Comparison of ENCODE assay signal across 1 cellular context in the genomic region with DNA sequence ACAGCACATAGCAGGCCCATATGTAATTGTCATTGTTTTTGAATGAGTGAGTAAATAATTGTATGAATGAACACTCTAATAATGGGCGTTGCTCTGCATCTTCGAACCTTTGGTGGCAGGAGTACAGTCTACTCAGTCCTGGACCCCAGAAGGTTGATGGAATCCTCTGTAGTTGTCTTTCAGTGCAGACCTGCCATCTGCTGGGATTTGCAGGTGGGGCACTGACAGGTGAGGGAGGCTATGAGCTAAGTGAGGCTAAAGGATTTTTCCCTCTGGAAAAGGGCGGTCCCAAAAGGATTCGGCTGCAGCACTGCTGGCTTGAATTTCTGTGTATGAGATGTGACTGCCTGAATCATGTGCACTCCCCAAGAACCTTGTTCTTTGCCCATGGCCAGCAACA.
TF ChIP-seq lines count a peak whose summit lies in the region.

No MANE protein-coding gene starts in this region.

TF ChIP-seq in HCT116, 20 proteins besides CTCF, POLR2A, EP300 and RAD21 (continued from another document):
- TF ChIP-seq, protein P1, sequence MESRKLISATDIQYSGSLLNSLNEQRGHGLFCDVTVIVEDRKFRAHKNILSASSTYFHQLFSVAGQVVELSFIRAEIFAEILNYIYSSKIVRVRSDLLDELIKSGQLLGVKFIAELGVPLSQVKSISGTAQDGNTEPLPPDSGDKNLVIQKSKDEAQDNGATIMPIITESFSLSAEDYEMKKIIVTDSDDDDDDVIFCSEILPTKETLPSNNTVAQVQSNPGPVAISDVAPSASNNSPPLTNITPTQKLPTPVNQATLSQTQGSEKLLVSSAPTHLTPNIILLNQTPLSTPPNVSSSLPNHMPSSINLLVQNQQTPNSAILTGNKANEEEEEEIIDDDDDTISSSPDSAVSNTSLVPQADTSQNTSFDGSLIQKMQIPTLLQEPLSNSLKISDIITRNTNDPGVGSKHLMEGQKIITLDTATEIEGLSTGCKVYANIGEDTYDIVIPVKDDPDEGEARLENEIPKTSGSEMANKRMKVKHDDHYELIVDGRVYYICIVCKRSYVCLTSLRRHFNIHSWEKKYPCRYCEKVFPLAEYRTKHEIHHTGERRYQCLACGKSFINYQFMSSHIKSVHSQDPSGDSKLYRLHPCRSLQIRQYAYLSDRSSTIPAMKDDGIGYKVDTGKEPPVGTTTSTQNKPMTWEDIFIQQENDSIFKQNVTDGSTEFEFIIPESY (IDR thresholded peaks at IDR 0.05; ENCODE audit: extremely low read depth, insufficient replicate concordance, low read length), result no peak
- TF ChIP-seq, protein P2, sequence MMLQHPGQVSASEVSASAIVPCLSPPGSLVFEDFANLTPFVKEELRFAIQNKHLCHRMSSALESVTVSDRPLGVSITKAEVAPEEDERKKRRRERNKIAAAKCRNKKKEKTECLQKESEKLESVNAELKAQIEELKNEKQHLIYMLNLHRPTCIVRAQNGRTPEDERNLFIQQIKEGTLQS (IDR thresholded peaks at IDR 0.05), result no peak
- TF ChIP-seq SRF (IDR thresholded peaks at IDR 0.05; ENCODE audit: low read depth) (no peak), TCF7L2 (IDR thresholded peaks at IDR 0.05; ENCODE audit: borderline replicate concordance, extremely low read depth, insufficient read depth, insufficient read length) (no peak)
TF ChIP-seq in HCT116: peak in this region for 0.
